ENCODE assay signal across 15 cellular contexts in the genomic region with DNA sequence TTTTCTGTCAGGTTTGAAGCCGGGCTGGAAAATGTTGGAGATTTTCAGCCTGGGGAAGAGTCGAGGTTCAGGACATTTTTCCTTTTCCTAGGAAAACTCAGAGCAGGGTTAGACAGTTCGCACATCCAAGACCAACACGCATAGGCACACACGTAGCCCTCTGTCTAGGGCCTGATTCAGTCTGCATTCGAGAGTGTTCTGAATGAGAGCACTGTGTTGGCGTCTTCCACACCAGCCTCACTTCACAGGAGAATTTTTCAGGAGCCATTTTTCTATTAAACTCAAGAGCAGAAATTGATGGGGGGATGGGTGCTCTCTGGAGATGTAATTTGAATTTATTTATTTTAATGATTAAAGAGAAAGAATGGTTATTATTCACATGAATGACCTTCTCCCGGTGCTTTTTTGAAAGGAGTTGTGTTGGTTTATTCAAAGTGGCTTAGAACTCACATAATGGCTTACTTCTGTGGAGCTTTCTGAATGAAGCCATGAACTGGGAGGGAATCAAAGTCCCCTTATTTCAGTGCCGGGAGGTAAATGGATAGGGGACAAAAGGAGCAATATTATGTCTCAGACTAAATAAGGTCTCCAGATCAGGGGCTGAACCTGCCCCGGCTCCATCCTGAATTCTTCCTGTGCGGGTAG.
DNase-seq lines count a peak whose midpoint lies in the region; ATAC-seq and TF ChIP-seq lines count a peak whose summit lies in the region.
"Had no signal": no experiment of that assay in that cellular context is flagged by ENCODE, and none has a peak within 500 bp of the region (broad histone marks: within the 10 kb centered on the region; RNA-seq: fewer than 3 reads in every experiment).

No MANE protein-coding gene starts in this region.

- no peak overlapping the region for H3K4me3 ChIP-seq in CD8-positive, alpha-beta T cell (ENCODE audit: low read depth, low read length)
- H3K4me3 ChIP-seq in Loucy (ENCODE audit: low read length, poor library complexity, severe bottlenecking) (no peak overlapping the region), neural cell (ENCODE audit: low read length) (peak overlapping the region; percentile 22), tibial artery (no peak overlapping the region)
- H3K4me3 ChIP-seq: GM23248, MG63 had no signal

- H3K4me1 Mint-ChIP-seq in CD8-positive, alpha-beta T cell (ENCODE audit: low read depth): peaks cover 64% of the 10 kb centered on the region
- peaks cover 100% of the 10 kb centered on the region for H3K4me1 Mint-ChIP-seq in brain

- TF ChIP-seq EP300 in neural cell (conservative IDR thresholded peaks at IDR 0.05; ENCODE audit: poor library complexity, severe bottlenecking): no peak

- H3K27ac ChIP-seq in CD8-positive, alpha-beta T cell (ENCODE audit: low read depth, low read length): no peak overlapping the region
- H3K27ac ChIP-seq in neural cell (ENCODE audit: low read length) (no peak overlapping the region), tibial artery (no peak overlapping the region), foreskin keratinocyte (no peak overlapping the region)
- H3K27ac ChIP-seq: GM23248, RWPE1, VCaP had no signal

- no peak overlapping the region for H3K27ac Mint-ChIP-seq in CD8-positive, alpha-beta T cell
- peak overlapping the region; percentile 81 to 99 (median 89) for H3K27ac Mint-ChIP-seq in brain
- H3K27ac Mint-ChIP-seq: activated CD8-positive, alpha-beta T cell treated with anti-CD3 and anti-CD28 coated beads, Interleukin-2, amount 10 ng/mL, durations not matched to agents 7 days and 5 days had no signal

- H3K27me3 Mint-ChIP-seq in CD8-positive, alpha-beta T cell (ENCODE audit: low read depth): no peaks in the 10 kb centered on the region
- peaks cover 4% of the 10 kb centered on the region for H3K27me3 Mint-ChIP-seq in brain

- no peak overlapping the region for H2AFZ ChIP-seq in Loucy (ENCODE audit: low read length)
- H2AFZ ChIP-seq in neural cell (ENCODE audit: low read depth, low read length): no peak overlapping the region
- H2AFZ ChIP-seq: GM23248 had no signal

- H3K36me3 ChIP-seq in CD8-positive, alpha-beta T cell (ENCODE audit: insufficient read depth, low read length): no peaks in the 10 kb centered on the region
- H3K36me3 ChIP-seq in Loucy (ENCODE audit: insufficient read depth, low read length) (peaks cover 17% of the 10 kb centered on the region; the same call in 1 of the 2 replicates), neural cell (ENCODE audit: insufficient read depth, low read length) (no peaks in the 10 kb centered on the region), tibial artery (no peaks in the 10 kb centered on the region)
- H3K36me3 ChIP-seq: MG63 had no signal

- H3K4me3 Mint-ChIP-seq in CD8-positive, alpha-beta T cell: peak overlapping the region; percentile 56
- H3K4me3 Mint-ChIP-seq in brain: peak overlapping the region; percentile 32 to 71 (median 54)
- H3K4me3 Mint-ChIP-seq: activated CD8-positive, alpha-beta T cell treated with anti-CD3 and anti-CD28 coated beads, Interleukin-2, amount 10 ng/mL, durations not matched to agents 7 days and 5 days had no signal

- POLR2A ChIA-PET in CD8-positive, alpha-beta T cell (lab: Charles Lee): no interaction called here

- no peak for ATAC-seq in CD8-positive, alpha-beta T cell
- ATAC-seq in foreskin keratinocyte (no peak), HG03571 (IDR thresholded peaks at IDR 0.05; ENCODE audit: unreplicated experiment) (no peak)
- ATAC-seq: activated CD8-positive, alpha-beta T cell treated with anti-CD3 and anti-CD28 coated beads, Interleukin-2, amount 10 ng/mL, durations not matched to agents 7 days and 5 days had no signal

- no peak for TF ChIP-seq RAD21 in neural cell (conservative IDR thresholded peaks at IDR 0.05)

- CTCF ChIA-PET in CD8-positive, alpha-beta T cell (lab: Charles Lee): interaction anchor here (0.9 to 2.6 kb wide), 4 partner anchors 10 to 121 kb away, joined by 3 to 12 read pairs (median 6); no protein-coding TSS in a partner anchor

- H3K9me3 ChIP-seq in CD8-positive, alpha-beta T cell (ENCODE audit: low read length): no peaks in the 10 kb centered on the region
- H3K9me3 ChIP-seq in Loucy (ENCODE audit: insufficient read depth, low read depth, low read length) (no peaks in the 10 kb centered on the region), neural cell (ENCODE audit: low read length) (no peaks in the 10 kb centered on the region), tibial artery (no peaks in the 10 kb centered on the region)
- H3K9me3 ChIP-seq: Caco-2, MG63 had no signal

- H3K9me2 ChIP-seq in Loucy (replicated peaks; ENCODE audit: low read depth, low read length) (no peaks in the 10 kb centered on the region), neural cell (ENCODE audit: insufficient read depth, low read length) (no peaks in the 10 kb centered on the region)

- no peaks in the 10 kb centered on the region for H3K27me3 ChIP-seq in CD8-positive, alpha-beta T cell (ENCODE audit: insufficient read depth, low read length)
- H3K27me3 ChIP-seq in Loucy (ENCODE audit: insufficient read depth, low read length, poor library complexity, severe bottlenecking) (no peaks in the 10 kb centered on the region), neural cell (ENCODE audit: insufficient read depth, low read depth, low read length) (no peaks in the 10 kb centered on the region), tibial artery (no peaks in the 10 kb centered on the region), foreskin keratinocyte (no peaks in the 10 kb centered on the region)

- peaks cover 97% of the 10 kb centered on the region for H3K79me2 ChIP-seq in Loucy (ENCODE audit: insufficient read depth, low read length)
- H3K79me2 ChIP-seq in neural cell (replicated peaks; ENCODE audit: insufficient read depth, low read length): peaks cover 32% of the 10 kb centered on the region

- H3F3A ChIP-seq in Loucy (ENCODE audit: low read depth) (no peaks in the 10 kb centered on the region), neural cell (ENCODE audit: insufficient read depth, low read length, poor library complexity, severe bottlenecking) (peaks cover 9% of the 10 kb centered on the region)

- no peak for TF ChIP-seq CTCF in CD8-positive, alpha-beta T cell (IDR thresholded peaks at IDR 0.05)
- no peak for TF ChIP-seq CTCF in Loucy (conservative IDR thresholded peaks at IDR 0.05; ENCODE audit: low read length)
- no peak for TF ChIP-seq CTCF in brain (conservative IDR thresholded peaks at IDR 0.05)
- no peak for TF ChIP-seq CTCF in neural cell (IDR thresholded peaks at IDR 0.05; ENCODE audit: poor library complexity, severe bottlenecking)
- TF ChIP-seq CTCF in tibial artery (IDR thresholded peaks at IDR 0.05): no peak
- TF ChIP-seq CTCF in foreskin keratinocyte (conservative IDR thresholded peaks at IDR 0.05): no peak

- peak overlapping the region; percentile 1 for H3K9ac ChIP-seq in Loucy (ENCODE audit: low read depth, low read length, poor library complexity, severe bottlenecking)
- H3K9ac ChIP-seq in neural cell (ENCODE audit: low read length): no peak overlapping the region
- H3K9ac ChIP-seq: GM23248 had no signal

- peaks cover 4% of the 10 kb centered on the region for H3K36me3 Mint-ChIP-seq in CD8-positive, alpha-beta T cell
- no peaks in the 10 kb centered on the region for H3K36me3 Mint-ChIP-seq in brain

- peak overlapping the region; percentile 26 for H3K4me2 ChIP-seq in Loucy (ENCODE audit: low read depth, low read length, poor library complexity, severe bottlenecking)
- H3K4me2 ChIP-seq in neural cell (ENCODE audit: low read length): no peak overlapping the region

- H3K4me1 ChIP-seq in CD8-positive, alpha-beta T cell (ENCODE audit: insufficient read depth, low read length): peaks cover 26% of the 10 kb centered on the region
- H3K4me1 ChIP-seq in Loucy (ENCODE audit: insufficient read depth, low read length, poor library complexity, severe bottlenecking): peaks cover 71% of the 10 kb centered on the region
- peaks cover 0 to 20% (median 4%) of the 10 kb centered on the region in 4 donors for H3K4me1 ChIP-seq in tibial artery
- H3K4me1 ChIP-seq in foreskin keratinocyte: no peaks in the 10 kb centered on the region

- no peaks in the 10 kb centered on the region for H3K9me3 Mint-ChIP-seq in CD8-positive, alpha-beta T cell
- peaks cover 0 to 2% (median 0%) of the 10 kb centered on the region in 5 experiments for H3K9me3 Mint-ChIP-seq in brain

- intact Hi-C loops in CD8-positive, alpha-beta T cell (cut with DNase I, micrococcal nuclease): no loop called here
- intact Hi-C loops in tibial artery (cut with DNase I; ENCODE audit: low total_unique reads): no loop called here

- DNase-seq in CD8-positive, alpha-beta T cell: no peak
- DNase-seq in SKM-1 (lab: John Stamatoyannopoulos, UW; ENCODE audit: unreplicated experiment): no peak
- DNase-seq in tibial artery: no peak
- no peak for DNase-seq in foreskin keratinocyte
- DNase-seq: activated CD8-positive, alpha-beta T cell treated with anti-CD3 and anti-CD28 coated beads, Interleukin-2, amount 10 ng/mL, durations not matched to agents 7 days and 5 days; amniotic stem cell; Caco-2; GM23248; MG63 had no signal

- H4K20me1 ChIP-seq in Loucy (ENCODE audit: insufficient read depth, low read length, poor library complexity, severe bottlenecking) (peaks cover 71% of the 10 kb centered on the region), neural cell (ENCODE audit: insufficient read depth) (no peaks in the 10 kb centered on the region)

TF ChIP-seq in neural cell, 6 proteins besides CTCF, POLR2A, EP300 and RAD21 (continues in another document):
- TF ChIP-seq, protein P1, sequence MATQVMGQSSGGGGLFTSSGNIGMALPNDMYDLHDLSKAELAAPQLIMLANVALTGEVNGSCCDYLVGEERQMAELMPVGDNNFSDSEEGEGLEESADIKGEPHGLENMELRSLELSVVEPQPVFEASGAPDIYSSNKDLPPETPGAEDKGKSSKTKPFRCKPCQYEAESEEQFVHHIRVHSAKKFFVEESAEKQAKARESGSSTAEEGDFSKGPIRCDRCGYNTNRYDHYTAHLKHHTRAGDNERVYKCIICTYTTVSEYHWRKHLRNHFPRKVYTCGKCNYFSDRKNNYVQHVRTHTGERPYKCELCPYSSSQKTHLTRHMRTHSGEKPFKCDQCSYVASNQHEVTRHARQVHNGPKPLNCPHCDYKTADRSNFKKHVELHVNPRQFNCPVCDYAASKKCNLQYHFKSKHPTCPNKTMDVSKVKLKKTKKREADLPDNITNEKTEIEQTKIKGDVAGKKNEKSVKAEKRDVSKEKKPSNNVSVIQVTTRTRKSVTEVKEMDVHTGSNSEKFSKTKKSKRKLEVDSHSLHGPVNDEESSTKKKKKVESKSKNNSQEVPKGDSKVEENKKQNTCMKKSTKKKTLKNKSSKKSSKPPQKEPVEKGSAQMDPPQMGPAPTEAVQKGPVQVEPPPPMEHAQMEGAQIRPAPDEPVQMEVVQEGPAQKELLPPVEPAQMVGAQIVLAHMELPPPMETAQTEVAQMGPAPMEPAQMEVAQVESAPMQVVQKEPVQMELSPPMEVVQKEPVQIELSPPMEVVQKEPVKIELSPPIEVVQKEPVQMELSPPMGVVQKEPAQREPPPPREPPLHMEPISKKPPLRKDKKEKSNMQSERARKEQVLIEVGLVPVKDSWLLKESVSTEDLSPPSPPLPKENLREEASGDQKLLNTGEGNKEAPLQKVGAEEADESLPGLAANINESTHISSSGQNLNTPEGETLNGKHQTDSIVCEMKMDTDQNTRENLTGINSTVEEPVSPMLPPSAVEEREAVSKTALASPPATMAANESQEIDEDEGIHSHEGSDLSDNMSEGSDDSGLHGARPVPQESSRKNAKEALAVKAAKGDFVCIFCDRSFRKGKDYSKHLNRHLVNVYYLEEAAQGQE (IDR thresholded peaks at IDR 0.05; ENCODE audit: borderline replicate concordance): no peak
